Comparison of ENCODE assay signal across 20 cellular contexts in the genomic region with DNA sequence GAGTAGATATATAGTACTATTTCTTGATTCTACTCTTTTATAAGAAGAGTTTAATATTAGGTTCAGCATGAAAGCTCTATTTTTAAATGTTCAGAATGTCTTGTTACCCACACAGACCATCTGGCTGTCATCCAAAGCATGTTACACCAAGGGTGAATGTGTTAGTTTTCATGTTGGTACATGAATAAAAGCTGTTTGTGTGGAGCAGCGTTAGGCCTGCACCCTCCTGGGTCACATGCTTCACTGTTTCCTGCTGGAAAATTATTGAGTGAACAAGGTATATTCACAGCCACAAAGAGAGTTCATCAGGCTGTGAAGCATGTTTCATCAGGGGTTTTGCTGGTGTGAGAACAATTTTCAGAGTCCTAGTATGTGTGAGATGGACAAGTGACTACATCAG.
DNase-seq lines count a peak whose midpoint lies in the region; ATAC-seq, FAIRE-seq and TF ChIP-seq lines count a peak whose summit lies in the region.
"Had no signal": no experiment of that assay in that cellular context is flagged by ENCODE, and none has a peak within 500 bp of the region (broad histone marks: within the 10 kb centered on the region; RNA-seq: fewer than 3 reads in every experiment).

No MANE protein-coding gene starts in this region.

- H4K20me1 ChIP-seq in GM23338 (replicated peaks; ENCODE audit: insufficient read depth) (no peaks in the 10 kb centered on the region), H1 (replicated peaks in 1 of 2; ENCODE audit: control insufficient read depth in 1 of 2, insufficient read depth in 2 of 2, low read length in 2 of 2) (no peaks in the 10 kb centered on the region)

- H3K23me2 ChIP-seq in H1 (ENCODE audit: low read depth, low read length), result no peaks in the 10 kb centered on the region

- no peak overlapping the region for H2BK5ac ChIP-seq in H1 (ENCODE audit: low read depth, low read length)

- no peak overlapping the region for H2BK12ac ChIP-seq in H1 (ENCODE audit: low read depth, low read length)

- FAIRE-seq in H1 (lab: Jason Lieb, UNC), result no peak
- FAIRE-seq: GM12878, HepG2 had no signal

- H3K14ac ChIP-seq in H1 (ENCODE audit: insufficient read length), result no peak overlapping the region

- H4K5ac ChIP-seq in H1 (ENCODE audit: insufficient read length, low read depth, low read length), result no peak overlapping the region

- TF ChIP-seq EP300 in H1 (IDR thresholded peaks at IDR 0.05; ENCODE audit: borderline replicate concordance in 1 of 2, low read depth in 2 of 2, low read length in 2 of 2), result no peak

- H3K27me3 Mint-ChIP-seq in GM23338 (ENCODE audit: insufficient read depth, low read depth, poor library complexity), result no peaks in the 10 kb centered on the region

- peaks cover 7% of the 10 kb centered on the region for H3K4me1 Mint-ChIP-seq in GM23338

- no peak overlapping the region for H2AK5ac ChIP-seq in H1 (ENCODE audit: low read depth, low read length)

- H3K4me2 ChIP-seq in GM23338 (no peak overlapping the region), H1 (ENCODE audit: insufficient read depth in 1 of 2, low read depth in 2 of 2, low read length in 2 of 2) (no peak overlapping the region)

- no peak overlapping the region for H3K9ac ChIP-seq in H1 (replicated peaks in 1 of 4; ENCODE audit: extremely low read depth in 1 of 4, low read depth in 3 of 4, low read length in 3 of 4)

- H3K56ac ChIP-seq in H1 (replicated peaks; ENCODE audit: insufficient read length, low read depth, low read length), result no peak overlapping the region

- H3K27me3 ChIP-seq in GM23338 (ENCODE audit: insufficient read depth) (no peaks in the 10 kb centered on the region), H1 (replicated peaks in 1 of 4; ENCODE audit: control insufficient read depth in 3 of 4, extremely low read depth in 1 of 4, insufficient read depth in 3 of 4, low read length in 3 of 4) (no peaks in the 10 kb centered on the region), neuron (ENCODE audit: insufficient read depth, low read length) (no peaks in the 10 kb centered on the region), upper lobe of right lung (no peaks in the 10 kb centered on the region), tibial artery (no peaks in the 10 kb centered on the region)
- H3K27me3 ChIP-seq in effector memory CD4-positive, alpha-beta T cell (replicated peaks; ENCODE audit: control insufficient read depth, insufficient read depth, low read length, poor library complexity, severe bottlenecking), result no peaks in the 10 kb centered on the region
- H3K27me3 ChIP-seq: Peyer's patch had no signal

- no peaks in the 10 kb centered on the region for H3K79me1 ChIP-seq in H1 (ENCODE audit: low read depth, low read length)

- intact Hi-C loops in upper lobe of right lung (cut with DNase I) (no loop called here), tibial artery (cut with DNase I; ENCODE audit: low total_unique reads) (no loop called here)

- no peak for ATAC-seq in GM23338
- no peak for ATAC-seq in GM19351 (IDR thresholded peaks at IDR 0.05; ENCODE audit: unreplicated experiment)
- no peak for ATAC-seq in upper lobe of right lung
- ATAC-seq: GM12878, HepG2 had no signal

- TF ChIP-seq RAD21 in H1 (IDR thresholded peaks at IDR 0.05 in 1 of 2, conservative IDR thresholded peaks at IDR 0.05 in 1 of 2; ENCODE audit: low read depth in 2 of 2, low read length in 2 of 2), result no peak

- no peak for TF ChIP-seq POLR2A in H1 (IDR thresholded peaks at IDR 0.05; ENCODE audit: control extremely low read depth in 1 of 2, low read depth in 2 of 2, low read length in 2 of 2)

- H3K79me2 ChIP-seq in GM23338 (replicated peaks; ENCODE audit: insufficient read depth) (no peaks in the 10 kb centered on the region), H1 (ENCODE audit: control insufficient read depth in 1 of 2, insufficient read depth in 2 of 2, low read length in 2 of 2) (no peaks in the 10 kb centered on the region)

- H3K4me3 Mint-ChIP-seq in GM23338, result no peak overlapping the region

- POLR2A ChIA-PET in H1 (lab: Charles Lee; ENCODE audit: partially characterized antibody), result no interaction called here

- H2AFZ ChIP-seq in GM23338 (peak overlapping the region; percentile 33; the same call in 1 of the 2 replicates), H1 (ENCODE audit: low read length) (peak overlapping the region; percentile 86; the same call in 1 of the 2 replicates), neuron (ENCODE audit: low read depth, low read length) (peak overlapping the region; percentile 54)

- H4K91ac ChIP-seq in H1 (replicated peaks; ENCODE audit: insufficient read length, low read length), result no peak overlapping the region

- H3K4me3 ChIP-seq in GM23338 (no peak overlapping the region), H1 (ENCODE audit: extremely low read depth in 1 of 4, insufficient read depth in 2 of 4, low read depth in 3 of 4, low read length in 4 of 4) (no peak overlapping the region), neuron (ENCODE audit: low read length) (no peak overlapping the region), upper lobe of right lung (no peak overlapping the region), tibial artery (no peak overlapping the region)
- H3K4me3 ChIP-seq in effector memory CD4-positive, alpha-beta T cell (ENCODE audit: insufficient read depth, low read depth, low read length, poor library complexity, severe bottlenecking), result no peak overlapping the region
- H3K4me3 ChIP-seq: GM12878, Peyer's patch had no signal

- H3K23ac ChIP-seq in H1 (ENCODE audit: insufficient read length), result no peak overlapping the region

- H2BK20ac ChIP-seq in H1 (ENCODE audit: low read length), result no peak overlapping the region

- H3K36me3 Mint-ChIP-seq in GM23338 (ENCODE audit: low read depth), result no peaks in the 10 kb centered on the region

- no peak overlapping the region for H2BK120ac ChIP-seq in H1 (replicated peaks; ENCODE audit: low read depth, low read length)

- H3K9me3 ChIP-seq in H1 (ENCODE audit: insufficient read depth in 2 of 2, low read depth in 1 of 2, low read length in 1 of 2) (no peaks in the 10 kb centered on the region; a peak in 1 of 4 replicates), neuron (ENCODE audit: low read length) (no peaks in the 10 kb centered on the region), upper lobe of right lung (no peaks in the 10 kb centered on the region), tibial artery (no peaks in the 10 kb centered on the region)
- no peaks in the 10 kb centered on the region for H3K9me3 ChIP-seq in effector memory CD4-positive, alpha-beta T cell (ENCODE audit: control insufficient read depth, low read length)
- H3K9me3 ChIP-seq: Peyer's patch had no signal

- no peak overlapping the region for H3K18ac ChIP-seq in H1 (ENCODE audit: extremely low read depth, low read length)

- 88% methylated on average over 1 of the region's 1 CpG; no CpG with 5 or more reads in 1 of the 2 experiments for WGBS in H1 (ENCODE audit: extremely low coverage in 1 of 2, insufficient coverage in 1 of 2, insufficient read length in 1 of 2, insufficient replicate concordance in 2 of 2, low coverage in 1 of 2, low lambda C conversion rate in 2 of 2, missing lambda C conversion rate in 1 of 2), 2 experiments

- H3K9me2 ChIP-seq in GM23338 (ENCODE audit: insufficient read depth), result no peaks in the 10 kb centered on the region

- H3K36me3 ChIP-seq in GM23338 (ENCODE audit: insufficient read depth), result no peaks in the 10 kb centered on the region
- H3K36me3 ChIP-seq in H1 (ENCODE audit: control insufficient read depth in 2 of 4, insufficient read depth in 4 of 4, low read length in 3 of 4), result no peaks in the 10 kb centered on the region
- no peaks in the 10 kb centered on the region for H3K36me3 ChIP-seq in neuron (ENCODE audit: insufficient read depth, low read length)
- H3K36me3 ChIP-seq in effector memory CD4-positive, alpha-beta T cell (ENCODE audit: control insufficient read depth, insufficient read depth, low read length), result no peaks in the 10 kb centered on the region
- H3K36me3 ChIP-seq in upper lobe of right lung, result no peaks in the 10 kb centered on the region
- no peaks in the 10 kb centered on the region for H3K36me3 ChIP-seq in tibial artery
- H3K36me3 ChIP-seq: Peyer's patch had no signal

- H3F3A ChIP-seq in GM23338 (replicated peaks; ENCODE audit: low read depth), result no peaks in the 10 kb centered on the region

- DNase-seq in GM23338 (ENCODE audit: low spot score) (no peak), NCI-H345 (lab: John Stamatoyannopoulos, UW) (peak; percentile 28), H1 (ENCODE audit: low read depth in 1 of 2, low spot score in 2 of 2) (no peak), upper lobe of right lung (no peak), tibial artery (no peak)
- no peak for DNase-seq in effector memory CD4-positive, alpha-beta T cell
- DNase-seq: DMS 273 treated with DMSO at 0.1 percent for 48 hours, GDM1, H7, KG1, NCI-H1092, NCI-H1694, NCI-H2171, Peyer's patch, SHP77 had no signal

- no peaks in the 10 kb centered on the region for H3K9me3 Mint-ChIP-seq in GM23338

- no peak overlapping the region for H3K27ac ChIP-seq in GM23338 (ENCODE audit: low read depth)
- no peak overlapping the region for H3K27ac ChIP-seq in H1 (ENCODE audit: low read depth, low read length)
- no peak overlapping the region for H3K27ac ChIP-seq in effector memory CD4-positive, alpha-beta T cell (ENCODE audit: insufficient read depth, low read length, poor library complexity, severe bottlenecking)
- no peak overlapping the region for H3K27ac ChIP-seq in upper lobe of right lung
- no peak overlapping the region for H3K27ac ChIP-seq in tibial artery
- H3K27ac ChIP-seq: C4-2B, Peyer's patch had no signal

- peak overlapping the region; percentile 46; the same call in 1 of the 2 replicates for H3K27ac Mint-ChIP-seq in GM23338

- H3K4me1 ChIP-seq in GM23338 (ENCODE audit: insufficient read depth), result no peaks in the 10 kb centered on the region
- H3K4me1 ChIP-seq in H1 (replicated peaks in 1 of 4; ENCODE audit: control insufficient read depth in 3 of 4, insufficient read depth in 4 of 4, low read length in 3 of 4), result peaks cover 0 to 2% (median 0%) of the 10 kb centered on the region in 4 experiments; a peak in 1 of 7 replicates
- H3K4me1 ChIP-seq in neuron (ENCODE audit: insufficient read depth, low read length), result peaks cover 6% of the 10 kb centered on the region
- no peaks in the 10 kb centered on the region for H3K4me1 ChIP-seq in effector memory CD4-positive, alpha-beta T cell (ENCODE audit: control insufficient read depth, insufficient read depth, low read length, poor library complexity, severe bottlenecking)
- no peaks in the 10 kb centered on the region for H3K4me1 ChIP-seq in upper lobe of right lung
- H3K4me1 ChIP-seq in tibial artery, result no peaks in the 10 kb centered on the region
- H3K4me1 ChIP-seq: Peyer's patch had no signal

- CTCF ChIA-PET in H1 (lab: Charles Lee; ENCODE audit: partially characterized antibody), result no interaction called here

- TF ChIP-seq CTCF in GM23338 (conservative IDR thresholded peaks at IDR 0.05; ENCODE audit: low read depth in 2 of 2) (no peak), H1 (IDR thresholded peaks at IDR 0.05; ENCODE audit: control extremely low read depth in 1 of 3, insufficient read depth in 1 of 3, low read depth in 1 of 3, low read length in 3 of 3) (no peak), upper lobe of right lung (IDR thresholded peaks at IDR 0.05) (no peak), tibial artery (IDR thresholded peaks at IDR 0.05) (no peak)

- H2BK15ac ChIP-seq in H1 (ENCODE audit: low read length), result no peak overlapping the region

- H3K4ac ChIP-seq in H1 (replicated peaks; ENCODE audit: insufficient read length, low read depth, low read length), result no peak overlapping the region

- no peak overlapping the region for H4K8ac ChIP-seq in H1 (ENCODE audit: extremely low read depth, insufficient read depth, low read length)

Comparison
In these comparisons a context has a peak if more than half of its experiments do, and no peak if none do; other contexts are left out.
1. H2AFZ ChIP-seq: peak in every context shown above with its lines; median percentile 86 in H1; 54 in neuron; 33 in GM23338.